1 cellular context compared by ENCODE assay signal in the genomic region with DNA sequence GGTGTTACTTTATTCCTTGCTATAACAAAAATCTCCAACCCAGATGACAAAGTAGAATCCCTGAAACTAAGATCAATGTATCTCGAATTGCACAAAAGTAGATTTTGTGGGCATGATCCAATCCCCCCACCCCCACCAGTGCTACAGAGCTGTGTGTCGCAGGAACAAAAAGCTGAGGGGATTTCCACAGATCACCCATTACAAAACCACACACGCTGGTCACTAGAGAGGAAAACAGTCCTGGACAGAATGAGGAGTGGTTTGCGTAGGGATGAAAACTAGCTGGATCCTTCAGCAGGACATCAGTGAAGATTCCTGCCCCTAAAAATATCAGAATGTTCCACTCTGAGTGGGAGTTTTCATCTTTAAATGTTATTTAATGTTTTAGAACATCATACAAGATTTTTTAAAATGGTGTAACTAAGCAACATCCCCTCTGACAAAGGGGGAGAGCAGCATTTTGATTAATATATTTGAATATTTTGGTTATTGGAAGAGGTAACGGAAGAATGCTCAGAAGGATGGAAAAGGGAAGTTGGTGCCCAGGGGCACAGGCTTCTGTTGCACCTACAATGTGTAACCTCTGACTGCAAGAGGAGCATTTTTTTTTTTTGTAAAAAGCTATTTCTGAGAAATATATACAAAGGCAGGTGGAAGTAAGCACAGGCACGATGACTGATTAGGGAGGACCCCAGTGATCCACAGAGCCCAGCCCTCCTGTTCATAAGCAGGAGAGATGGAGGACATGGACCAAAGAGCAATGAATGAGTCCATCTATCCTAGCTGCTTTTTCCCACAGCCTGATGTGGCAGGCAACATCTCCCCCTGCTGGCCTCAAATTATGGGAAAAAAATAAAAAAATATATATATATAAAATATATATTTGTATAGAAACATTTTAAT.
TF ChIP-seq lines count a peak whose summit lies in the region.

No MANE protein-coding gene starts in this region.

TF ChIP-seq in GM23338, 12 proteins besides CTCF, POLR2A, EP300 and RAD21 (continued from another document):
- TF ChIP-seq, protein P1, sequence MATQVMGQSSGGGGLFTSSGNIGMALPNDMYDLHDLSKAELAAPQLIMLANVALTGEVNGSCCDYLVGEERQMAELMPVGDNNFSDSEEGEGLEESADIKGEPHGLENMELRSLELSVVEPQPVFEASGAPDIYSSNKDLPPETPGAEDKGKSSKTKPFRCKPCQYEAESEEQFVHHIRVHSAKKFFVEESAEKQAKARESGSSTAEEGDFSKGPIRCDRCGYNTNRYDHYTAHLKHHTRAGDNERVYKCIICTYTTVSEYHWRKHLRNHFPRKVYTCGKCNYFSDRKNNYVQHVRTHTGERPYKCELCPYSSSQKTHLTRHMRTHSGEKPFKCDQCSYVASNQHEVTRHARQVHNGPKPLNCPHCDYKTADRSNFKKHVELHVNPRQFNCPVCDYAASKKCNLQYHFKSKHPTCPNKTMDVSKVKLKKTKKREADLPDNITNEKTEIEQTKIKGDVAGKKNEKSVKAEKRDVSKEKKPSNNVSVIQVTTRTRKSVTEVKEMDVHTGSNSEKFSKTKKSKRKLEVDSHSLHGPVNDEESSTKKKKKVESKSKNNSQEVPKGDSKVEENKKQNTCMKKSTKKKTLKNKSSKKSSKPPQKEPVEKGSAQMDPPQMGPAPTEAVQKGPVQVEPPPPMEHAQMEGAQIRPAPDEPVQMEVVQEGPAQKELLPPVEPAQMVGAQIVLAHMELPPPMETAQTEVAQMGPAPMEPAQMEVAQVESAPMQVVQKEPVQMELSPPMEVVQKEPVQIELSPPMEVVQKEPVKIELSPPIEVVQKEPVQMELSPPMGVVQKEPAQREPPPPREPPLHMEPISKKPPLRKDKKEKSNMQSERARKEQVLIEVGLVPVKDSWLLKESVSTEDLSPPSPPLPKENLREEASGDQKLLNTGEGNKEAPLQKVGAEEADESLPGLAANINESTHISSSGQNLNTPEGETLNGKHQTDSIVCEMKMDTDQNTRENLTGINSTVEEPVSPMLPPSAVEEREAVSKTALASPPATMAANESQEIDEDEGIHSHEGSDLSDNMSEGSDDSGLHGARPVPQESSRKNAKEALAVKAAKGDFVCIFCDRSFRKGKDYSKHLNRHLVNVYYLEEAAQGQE (IDR thresholded peaks at IDR 0.05; ENCODE audit: unreplicated experiment): no peak
- TF ChIP-seq EZH2phosphoT487 (IDR thresholded peaks at IDR 0.05; ENCODE audit: unreplicated experiment): no peak
- TF ChIP-seq ZNF114 (CRISPR knock-in tag; IDR thresholded peaks at IDR 0.05): no peak
- no peak for TF ChIP-seq ZNF331 (CRISPR knock-in tag; IDR thresholded peaks at IDR 0.05; ENCODE audit: low read depth)
- no peak for TF ChIP-seq CREB1 (CRISPR knock-in tag; IDR thresholded peaks at IDR 0.05; ENCODE audit: low read depth)
- TF ChIP-seq, protein P2, sequence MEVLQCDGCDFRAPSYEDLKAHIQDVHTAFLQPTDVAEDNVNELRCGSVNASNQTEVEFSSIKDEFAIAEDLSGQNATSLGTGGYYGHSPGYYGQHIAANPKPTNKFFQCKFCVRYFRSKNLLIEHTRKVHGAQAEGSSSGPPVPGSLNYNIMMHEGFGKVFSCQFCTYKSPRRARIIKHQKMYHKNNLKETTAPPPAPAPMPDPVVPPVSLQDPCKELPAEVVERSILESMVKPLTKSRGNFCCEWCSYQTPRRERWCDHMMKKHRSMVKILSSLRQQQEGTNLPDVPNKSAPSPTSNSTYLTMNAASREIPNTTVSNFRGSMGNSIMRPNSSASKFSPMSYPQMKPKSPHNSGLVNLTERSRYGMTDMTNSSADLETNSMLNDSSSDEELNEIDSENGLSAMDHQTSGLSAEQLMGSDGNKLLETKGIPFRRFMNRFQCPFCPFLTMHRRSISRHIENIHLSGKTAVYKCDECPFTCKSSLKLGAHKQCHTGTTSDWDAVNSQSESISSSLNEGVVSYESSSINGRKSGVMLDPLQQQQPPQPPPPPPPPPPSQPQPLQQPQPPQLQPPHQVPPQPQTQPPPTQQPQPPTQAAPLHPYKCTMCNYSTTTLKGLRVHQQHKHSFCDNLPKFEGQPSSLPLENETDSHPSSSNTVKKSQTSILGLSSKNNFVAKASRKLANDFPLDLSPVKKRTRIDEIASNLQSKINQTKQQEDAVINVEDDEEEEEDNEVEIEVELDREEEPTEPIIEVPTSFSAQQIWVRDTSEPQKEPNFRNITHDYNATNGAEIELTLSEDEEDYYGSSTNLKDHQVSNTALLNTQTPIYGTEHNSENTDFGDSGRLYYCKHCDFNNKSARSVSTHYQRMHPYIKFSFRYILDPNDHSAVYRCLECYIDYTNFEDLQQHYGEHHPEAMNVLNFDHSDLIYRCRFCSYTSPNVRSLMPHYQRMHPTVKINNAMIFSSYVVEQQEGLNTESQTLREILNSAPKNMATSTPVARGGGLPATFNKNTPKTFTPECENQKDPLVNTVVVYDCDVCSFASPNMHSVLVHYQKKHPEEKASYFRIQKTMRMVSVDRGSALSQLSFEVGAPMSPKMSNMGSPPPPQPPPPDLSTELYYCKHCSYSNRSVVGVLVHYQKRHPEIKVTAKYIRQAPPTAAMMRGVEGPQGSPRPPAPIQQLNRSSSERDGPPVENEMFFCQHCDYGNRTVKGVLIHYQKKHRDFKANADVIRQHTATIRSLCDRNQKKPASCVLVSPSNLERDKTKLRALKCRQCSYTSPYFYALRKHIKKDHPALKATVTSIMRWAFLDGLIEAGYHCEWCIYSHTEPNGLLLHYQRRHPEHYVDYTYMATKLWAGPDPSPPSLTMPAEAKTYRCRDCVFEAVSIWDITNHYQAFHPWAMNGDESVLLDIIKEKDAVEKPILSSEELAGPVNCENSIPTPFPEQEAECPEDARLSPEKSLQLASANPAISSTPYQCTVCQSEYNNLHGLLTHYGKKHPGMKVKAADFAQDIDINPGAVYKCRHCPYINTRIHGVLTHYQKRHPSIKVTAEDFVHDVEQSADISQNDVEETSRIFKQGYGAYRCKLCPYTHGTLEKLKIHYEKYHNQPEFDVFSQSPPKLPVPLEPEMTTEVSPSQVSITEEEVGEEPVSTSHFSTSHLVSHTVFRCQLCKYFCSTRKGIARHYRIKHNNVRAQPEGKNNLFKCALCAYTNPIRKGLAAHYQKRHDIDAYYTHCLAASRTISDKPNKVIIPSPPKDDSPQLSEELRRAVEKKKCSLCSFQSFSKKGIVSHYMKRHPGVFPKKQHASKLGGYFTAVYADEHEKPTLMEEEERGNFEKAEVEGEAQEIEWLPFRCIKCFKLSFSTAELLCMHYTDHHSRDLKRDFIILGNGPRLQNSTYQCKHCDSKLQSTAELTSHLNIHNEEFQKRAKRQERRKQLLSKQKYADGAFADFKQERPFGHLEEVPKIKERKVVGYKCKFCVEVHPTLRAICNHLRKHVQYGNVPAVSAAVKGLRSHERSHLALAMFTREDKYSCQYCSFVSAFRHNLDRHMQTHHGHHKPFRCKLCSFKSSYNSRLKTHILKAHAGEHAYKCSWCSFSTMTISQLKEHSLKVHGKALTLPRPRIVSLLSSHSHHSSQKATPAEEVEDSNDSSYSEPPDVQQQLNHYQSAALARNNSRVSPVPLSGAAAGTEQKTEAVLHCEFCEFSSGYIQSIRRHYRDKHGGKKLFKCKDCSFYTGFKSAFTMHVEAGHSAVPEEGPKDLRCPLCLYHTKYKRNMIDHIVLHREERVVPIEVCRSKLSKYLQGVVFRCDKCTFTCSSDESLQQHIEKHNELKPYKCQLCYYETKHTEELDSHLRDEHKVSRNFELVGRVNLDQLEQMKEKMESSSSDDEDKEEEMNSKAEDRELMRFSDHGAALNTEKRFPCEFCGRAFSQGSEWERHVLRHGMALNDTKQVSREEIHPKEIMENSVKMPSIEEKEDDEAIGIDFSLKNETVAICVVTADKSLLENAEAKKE (CRISPR knock-in tag; IDR thresholded peaks at IDR 0.05): no peak
- no peak for TF ChIP-seq JUNB (IDR thresholded peaks at IDR 0.05; ENCODE audit: unreplicated experiment)
TF ChIP-seq in GM23338: peak in this region for 0.
